In genomic region chr5:149731332-149731616, GRCh38 we compare ENCODE assay signal across 8 cellular contexts. TPM values are rescaled to one million over a fixed set of nuclear protein-coding genes. Genes with fewer than 3 reads are reported as not detected.
DNase-seq lines count a peak whose midpoint lies in the region; ATAC-seq and TF ChIP-seq lines count a peak whose summit lies in the region.

No MANE protein-coding gene starts in this region.

- intact Hi-C loops in CD14-positive monocyte (cut with micrococcal nuclease) = loop anchor here (5.0 to 10.0 kb wide), 3 partner anchors 49 to 94 kb away; no protein-coding TSS in a partner anchor
- intact Hi-C loops in breast epithelium (cut with DNase I; ENCODE audit: low total_unique reads) = loop anchor here (10.0 kb wide), 1 partner anchor 94 kb away; no protein-coding TSS in a partner anchor
- intact Hi-C loops in mucosa of descending colon (cut with DNase I, micrococcal nuclease) = loop anchor here in 1 of 2 donors (5.0 kb wide), 1 partner anchor 96 kb away; no protein-coding TSS in a partner anchor

- H3K4me3 Mint-ChIP-seq in CD14-positive monocyte = peak overlapping the region; percentile 88 to 91

- H3K27ac ChIP-seq in HUES48 (ENCODE audit: low read depth, low read length) (peak overlapping the region; percentile 76), breast epithelium (peak overlapping the region; percentile 77 to 90)

- no peaks in the 10 kb centered on the region for H3K9me3 ChIP-seq in HUES48 (ENCODE audit: control insufficient read depth, insufficient read depth, low read length)
- no peaks in the 10 kb centered on the region for H3K9me3 ChIP-seq in breast epithelium
- no peaks in the 10 kb centered on the region for H3K9me3 ChIP-seq in mucosa of descending colon

- TF ChIP-seq CTCF in CD14-positive monocyte (IDR thresholded peaks at IDR 0.05) (no peak), breast epithelium (IDR thresholded peaks at IDR 0.05) (no peak), mucosa of descending colon (IDR thresholded peaks at IDR 0.05) (no peak)

- no peaks in the 10 kb centered on the region for H3K27me3 Mint-ChIP-seq in CD14-positive monocyte (ENCODE audit: low read depth in 3 of 3)

- TF ChIP-seq POLR2A in breast epithelium (IDR thresholded peaks at IDR 0.05) = no peak

- peaks cover 47% of the 10 kb centered on the region for H3K4me1 Mint-ChIP-seq in CD14-positive monocyte

- no peaks in the 10 kb centered on the region for H3K36me3 Mint-ChIP-seq in CD14-positive monocyte

- no peak for DNase-seq in CD14-positive monocyte (ENCODE audit: low spot score)
- peak in 1 of 2 donors; percentile 71 for DNase-seq in breast epithelium (ENCODE audit: low spot score in 2 of 2)
- DNase-seq in mucosa of descending colon = peak in 1 of 3 donors; percentile 88
- no peak for DNase-seq in NCI-H1417 treated with DMSO at 0.1 percent for 48 hours (lab: John Stamatoyannopoulos, UW)
- no peak for DNase-seq in DMS53 (lab: John Stamatoyannopoulos, UW)

- ATAC-seq in mucosa of descending colon (peak; percentile 3), HG02981 (IDR thresholded peaks at IDR 0.05; ENCODE audit: unreplicated experiment) (no peak), HG03354 (IDR thresholded peaks at IDR 0.05; ENCODE audit: poor library complexity, severe bottlenecking, unreplicated experiment) (no peak)

- H3K27ac Mint-ChIP-seq in CD14-positive monocyte = peak overlapping the region; percentile 37 to 89 (median 84)

- H3K36me3 ChIP-seq in HUES48 (ENCODE audit: control insufficient read depth, insufficient read depth, low read length) (no peaks in the 10 kb centered on the region), breast epithelium (no peaks in the 10 kb centered on the region), mucosa of descending colon (ENCODE audit: low read depth) (no peaks in the 10 kb centered on the region)

- H3K9ac ChIP-seq in HUES48 (ENCODE audit: low read depth, low read length) = peak overlapping the region; percentile 72

- H3K27me3 ChIP-seq in HUES48 (ENCODE audit: control insufficient read depth, insufficient read depth, low read length) = peaks cover 22% of the 10 kb centered on the region
- H3K27me3 ChIP-seq in breast epithelium = no peaks in the 10 kb centered on the region

- H3K4me1 ChIP-seq in HUES48 (ENCODE audit: control insufficient read depth, insufficient read depth, low read length) (peaks cover 10% of the 10 kb centered on the region; the same call in 1 of the 2 replicates), breast epithelium (no peaks in the 10 kb centered on the region), mucosa of descending colon (ENCODE audit: low read depth) (peaks cover 13% of the 10 kb centered on the region)

- peak overlapping the region; percentile 70 for H3K4me3 ChIP-seq in HUES48 (ENCODE audit: low read depth, low read length)
- peak overlapping the region; percentile 83 to 97 (median 84) for H3K4me3 ChIP-seq in breast epithelium
- peak overlapping the region; percentile 95 for H3K4me3 ChIP-seq in mucosa of descending colon

- H3K9me3 Mint-ChIP-seq in CD14-positive monocyte = no peaks in the 10 kb centered on the region

RNA-seq across cellular contexts. Expression of gene PPARGC1B, which starts 1.2 kb away (rescaled TPM):
- 1 to 10 TPM in 1 of 2 donors, under 1 TPM in 1; 0.67 to 2.0 TPM for polyA plus RNA-seq in CD14-positive monocyte
- total RNA-seq in breast epithelium = 1 to 10 TPM; 3.9 to 5.8 (median 4.7) TPM
- 10 to 100 TPM; 42.2 to 46.4 (median 44.4) TPM for total RNA-seq in mucosa of descending colon

Comparison
In these comparisons a context has a peak if more than half of its experiments do, and no peak if none do; other contexts are left out.
1. RNA of gene PPARGC1B, which starts 1.2 kb away (total RNA-seq): 42.2 to 46.4 TPM in mucosa of descending colon; 3.9 to 5.8 TPM in breast epithelium; every median in the first group is over 4 times any median in the second.
2. Peak in every context shown above with its lines, with median percentiles within 50 percentile points of each other: H3K4me3 ChIP-seq.